28 cellular contexts compared by ENCODE assay signal in genomic region chr21:36030581-36031189, GRCh38. TPM values are rescaled to one million over a fixed set of nuclear protein-coding genes. Genes with fewer than 3 reads are reported as not detected.
DNase-seq lines count a peak whose midpoint lies in the region; ATAC-seq and TF ChIP-seq lines count a peak whose summit lies in the region.
"Had no signal": no experiment of that assay in that cellular context is flagged by ENCODE, and none has a peak within 500 bp of the region (broad histone marks: within the 10 kb centered on the region; RNA-seq: fewer than 3 reads in every experiment).

No MANE protein-coding gene starts in this region.

- H3K27me3 ChIP-seq in hepatocyte, result no peaks in the 10 kb centered on the region
- H3K27me3 ChIP-seq: BE2C, heart left ventricle, left lung, sigmoid colon had no signal

- no peak overlapping the region for H2AFZ ChIP-seq in hepatocyte

- H3K4me3 Mint-ChIP-seq in activated naive CD4-positive, alpha-beta T cell treated with anti-CD3 and anti-CD28 coated beads, Interleukin-2, amount 10 ng/mL, durations not matched to agents 7 days and 5 days, result no peak overlapping the region
- H3K4me3 Mint-ChIP-seq: activated CD4-positive, alpha-beta memory T cell treated with anti-CD3 and anti-CD28 coated beads, Interleukin-2, amount 10 ng/mL, durations not matched to agents 7 days and 5 days; nephron had no signal

- no peaks in the 10 kb centered on the region for H3K9me2 ChIP-seq in hepatocyte (replicated peaks; ENCODE audit: insufficient read depth)

- no peak for DNase-seq in activated naive CD4-positive, alpha-beta T cell treated with anti-CD3 and anti-CD28 coated beads, Interleukin-2, amount 50 U/mL, for 72 hours (ENCODE audit: low spot score in 2 of 2)
- no peak for DNase-seq in activated naive CD4-positive, alpha-beta T cell treated with anti-CD3 and anti-CD28 coated beads, Interleukin-2, amount 10 ng/mL, durations not matched to agents 7 days and 5 days
- DNase-seq in RKO (ENCODE audit: low spot score), result peak; percentile 18
- no peak for DNase-seq in hepatocyte (ENCODE audit: low spot score)
- DNase-seq in hypothalamus (lab: John Stamatoyannopoulos, UW), result no peak
- DNase-seq in NCI-H1092 treated with DMSO at 0.1 percent for 48 hours (lab: John Stamatoyannopoulos, UW), result no peak
- no peak for DNase-seq in NCI-H1092 (lab: John Stamatoyannopoulos, UW)
- DNase-seq: activated CD4-positive, alpha-beta memory T cell treated with anti-CD3 and anti-CD28 coated beads, Interleukin-2, amount 10 ng/mL, durations not matched to agents 7 days and 5 days; activated gamma-delta T cell; activated T-cell treated with anti-CD3 and anti-CD28 coated beads for 4 hours; BE2C; dermis blood vessel endothelial cell; heart left ventricle; left lung; midbrain; NCI-H1417 treated with DMSO at 0.1 percent for 48 hours; NCI-H2171 treated with DMSO at 0.1 percent for 48 hours; NCI-H69; sigmoid colon; substantia nigra; T1000 had no signal

- WGBS in hepatocyte (ENCODE audit: low lambda C conversion rate, missing lambda C conversion rate), result 31% methylated on average over 16 of the region's 16 CpGs

- no peak overlapping the region for H3K4me3 ChIP-seq in hepatocyte
- H3K4me3 ChIP-seq: A549, cardiac muscle cell, HAP-1, heart left ventricle, left lung, sigmoid colon had no signal

- peak overlapping the region; percentile 44 to 47 for H3K27ac Mint-ChIP-seq in activated naive CD4-positive, alpha-beta T cell treated with anti-CD3 and anti-CD28 coated beads, Interleukin-2, amount 50 U/mL, for 72 hours
- no peak overlapping the region for H3K27ac Mint-ChIP-seq in activated naive CD4-positive, alpha-beta T cell treated with anti-CD3 and anti-CD28 coated beads, Interleukin-2, amount 10 ng/mL, durations not matched to agents 7 days and 5 days
- H3K27ac Mint-ChIP-seq: activated CD4-positive, alpha-beta memory T cell treated with anti-CD3 and anti-CD28 coated beads, Interleukin-2, amount 10 ng/mL, durations not matched to agents 7 days and 5 days had no signal

- H3K27me3 Mint-ChIP-seq in activated naive CD4-positive, alpha-beta T cell treated with anti-CD3 and anti-CD28 coated beads, Interleukin-2, amount 10 ng/mL, durations not matched to agents 7 days and 5 days, result peaks cover 6% of the 10 kb centered on the region
- H3K27me3 Mint-ChIP-seq: activated CD4-positive, alpha-beta memory T cell treated with anti-CD3 and anti-CD28 coated beads, Interleukin-2, amount 10 ng/mL, durations not matched to agents 7 days and 5 days had no signal

- CTCF ChIA-PET in activated naive CD4-positive, alpha-beta T cell treated with anti-CD3 and anti-CD28 coated beads, Interleukin-2, amount 10 ng/mL, durations not matched to agents 7 days and 5 days (lab: Charles Lee), result interaction anchor here (0.9 to 2.2 kb wide), 2 partner anchors 12 to 82 kb away, joined by 3 to 8 read pairs; no protein-coding TSS in a partner anchor

- H3K79me2 ChIP-seq in hepatocyte, result no peaks in the 10 kb centered on the region

- H3K4me1 Mint-ChIP-seq in activated naive CD4-positive, alpha-beta T cell treated with anti-CD3 and anti-CD28 coated beads, Interleukin-2, amount 10 ng/mL, durations not matched to agents 7 days and 5 days, result peaks cover 4% of the 10 kb centered on the region

- H3K9me3 Mint-ChIP-seq in activated naive CD4-positive, alpha-beta T cell treated with anti-CD3 and anti-CD28 coated beads, Interleukin-2, amount 50 U/mL, for 72 hours, result no peaks in the 10 kb centered on the region
- H3K9me3 Mint-ChIP-seq in activated naive CD4-positive, alpha-beta T cell treated with anti-CD3 and anti-CD28 coated beads, Interleukin-2, amount 10 ng/mL, durations not matched to agents 7 days and 5 days, result no peaks in the 10 kb centered on the region
- H3K9me3 Mint-ChIP-seq: activated CD4-positive, alpha-beta memory T cell treated with anti-CD3 and anti-CD28 coated beads, Interleukin-2, amount 10 ng/mL, durations not matched to agents 7 days and 5 days; nephron had no signal

- H3K4me2 ChIP-seq in hepatocyte, result peak overlapping the region; percentile 51
- H3K4me2 ChIP-seq: A549 had no signal

- H3K4me1 ChIP-seq in hepatocyte (ENCODE audit: insufficient read depth), result peaks cover 10% of the 10 kb centered on the region
- H3K4me1 ChIP-seq: A549, HAP-1 had no signal

- H3K36me3 ChIP-seq in hepatocyte (replicated peaks; ENCODE audit: insufficient read depth, low read depth), result no peaks in the 10 kb centered on the region
- H3K36me3 ChIP-seq: BE2C, cardiac muscle cell had no signal

- H3K36me3 Mint-ChIP-seq in activated naive CD4-positive, alpha-beta T cell treated with anti-CD3 and anti-CD28 coated beads, Interleukin-2, amount 50 U/mL, for 72 hours, result no peaks in the 10 kb centered on the region
- H3K36me3 Mint-ChIP-seq in activated naive CD4-positive, alpha-beta T cell treated with anti-CD3 and anti-CD28 coated beads, Interleukin-2, amount 10 ng/mL, durations not matched to agents 7 days and 5 days, result peaks cover 11% of the 10 kb centered on the region

- no peaks in the 10 kb centered on the region for H4K20me1 ChIP-seq in hepatocyte (ENCODE audit: insufficient read depth, poor library complexity, severe bottlenecking)

- no peak overlapping the region for H3K27ac ChIP-seq in hepatocyte
- H3K27ac ChIP-seq: A549, cardiac muscle cell, heart left ventricle, left lung, sigmoid colon had no signal

- TF ChIP-seq CTCF in hepatocyte (IDR thresholded peaks at IDR 0.05; ENCODE audit: poor library complexity), result no peak

- H3K9me3 ChIP-seq in hepatocyte (ENCODE audit: low read depth), result no peaks in the 10 kb centered on the region
- H3K9me3 ChIP-seq: A549, BE2C, HAP-1, heart left ventricle, left lung, sigmoid colon had no signal

- ATAC-seq in activated naive CD4-positive, alpha-beta T cell treated with anti-CD3 and anti-CD28 coated beads, Interleukin-2, amount 50 U/mL, for 72 hours, result no peak
- ATAC-seq in HG02981 (IDR thresholded peaks at IDR 0.05; ENCODE audit: unreplicated experiment), result no peak
- ATAC-seq: activated CD4-positive, CD25-positive, alpha-beta regulatory T cell treated with anti-CD3 and anti-CD28 coated beads, Interleukin-2, amount 50 U/mL, for 24 hours; heart left ventricle; left lung; Right ventricle myocardium inferior had no signal

RNA-seq across cellular contexts. Expression of gene SETD4, which starts 29.6 kb away (rescaled TPM):
- 10 to 100 TPM; 16.7 to 21.5 TPM for total RNA-seq in activated naive CD4-positive, alpha-beta T cell treated with anti-CD3 and anti-CD28 coated beads, Interleukin-2, amount 50 U/mL, for 72 hours
- 16.6 and 20.5 TPM in 2 replicates for total RNA-seq in hepatocyte
- polyA plus RNA-seq in hepatocyte, result 13.7 and 17.8 TPM in 2 replicates

RNA-seq across cellular contexts. Expression of gene CBR1, which starts 39.1 kb away (rescaled TPM):
- 10 to 100 TPM; 33.6 to 55.6 TPM for total RNA-seq in activated naive CD4-positive, alpha-beta T cell treated with anti-CD3 and anti-CD28 coated beads, Interleukin-2, amount 50 U/mL, for 72 hours
- 130 and 152 TPM in 2 replicates for total RNA-seq in hepatocyte
- 89.0 and 113 TPM in 2 replicates for polyA plus RNA-seq in hepatocyte
